Comparison of ENCODE assay signal across 14 cellular contexts in the genomic region with DNA sequence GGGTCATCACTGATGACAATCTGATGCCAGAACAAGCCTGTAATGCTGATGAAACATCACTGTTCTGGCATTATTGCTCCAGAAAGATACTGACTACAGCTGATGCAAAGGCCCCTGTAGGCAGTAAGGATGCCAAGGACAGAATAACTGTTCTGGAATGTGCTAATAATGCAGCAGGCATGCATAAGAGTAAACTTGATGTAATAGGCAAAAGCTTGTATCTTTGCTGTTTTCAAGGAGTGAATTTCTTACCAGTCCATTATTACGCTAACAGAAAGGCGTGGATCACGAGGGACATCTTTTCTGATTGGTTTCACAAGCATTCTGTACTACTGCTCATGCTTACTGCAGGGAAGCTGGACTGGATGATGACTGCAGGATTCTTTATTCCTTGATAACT. TPM values are rescaled to one million over a fixed set of nuclear protein-coding genes. Genes with fewer than 3 reads are reported as not detected.
DNase-seq lines count a peak whose midpoint lies in the region; ATAC-seq and TF ChIP-seq lines count a peak whose summit lies in the region.
"Had no signal": no experiment of that assay in that cellular context is flagged by ENCODE, and none has a peak within 500 bp of the region (broad histone marks: within the 10 kb centered on the region; RNA-seq: fewer than 3 reads in every experiment).

No MANE protein-coding gene starts in this region.

- no peaks in the 10 kb centered on the region for H3K27me3 Mint-ChIP-seq in GM23338 (ENCODE audit: insufficient read depth, low read depth, poor library complexity)

- no peak overlapping the region for H3K4me3 ChIP-seq in GM23338
- H3K4me3 ChIP-seq in adipocyte (ENCODE audit: low read length) = peak overlapping the region; percentile 35
- H3K4me3 ChIP-seq in skeletal muscle cell (ENCODE audit: low read depth, low read length) = no peak overlapping the region
- H3K4me3 ChIP-seq: upper lobe of left lung had no signal

- H3K4me3 Mint-ChIP-seq in GM23338 = no peak overlapping the region

- H4K20me1 ChIP-seq in GM23338 (replicated peaks; ENCODE audit: insufficient read depth) = peaks cover 11% of the 10 kb centered on the region; the same call in 1 of the 2 replicates

- H3K9me2 ChIP-seq in GM23338 (ENCODE audit: insufficient read depth) = no peaks in the 10 kb centered on the region

- H3K79me2 ChIP-seq in GM23338 (replicated peaks; ENCODE audit: insufficient read depth) = peaks cover 99% of the 10 kb centered on the region

- peaks cover 27% of the 10 kb centered on the region for H3K4me1 Mint-ChIP-seq in GM23338

- no peak overlapping the region for H3K4me2 ChIP-seq in GM23338

- peak overlapping the region; percentile 19; the same call in 1 of the 2 replicates for H3K27ac Mint-ChIP-seq in GM23338

- no peaks in the 10 kb centered on the region for H3K27me3 ChIP-seq in GM23338 (ENCODE audit: insufficient read depth)
- no peaks in the 10 kb centered on the region for H3K27me3 ChIP-seq in adipocyte (replicated peaks; ENCODE audit: control insufficient read depth, insufficient read depth, low read length)
- H3K27me3 ChIP-seq in foreskin keratinocyte = no peaks in the 10 kb centered on the region
- H3K27me3 ChIP-seq: upper lobe of left lung had no signal

- H3F3A ChIP-seq in GM23338 (replicated peaks; ENCODE audit: low read depth) = no peaks in the 10 kb centered on the region

- H2AFZ ChIP-seq in GM23338 = no peak overlapping the region

- H3K9ac ChIP-seq in adipocyte (ENCODE audit: low read length) = peak overlapping the region; percentile 30

- no peaks in the 10 kb centered on the region for H3K9me3 ChIP-seq in adipocyte (ENCODE audit: control insufficient read depth, low read length)
- H3K9me3 ChIP-seq: upper lobe of left lung had no signal

- ATAC-seq in GM23338 (no peak), foreskin keratinocyte (peak; percentile 89)

- no peak for TF ChIP-seq CTCF in GM23338 (conservative IDR thresholded peaks at IDR 0.05; ENCODE audit: low read depth in 2 of 2)
- TF ChIP-seq CTCF in foreskin keratinocyte (conservative IDR thresholded peaks at IDR 0.05) = no peak

- no peaks in the 10 kb centered on the region for H3K9me3 Mint-ChIP-seq in GM23338

- no peaks in the 10 kb centered on the region for H3K36me3 Mint-ChIP-seq in GM23338 (ENCODE audit: low read depth)

- H3K27ac ChIP-seq in GM23338 (ENCODE audit: low read depth) = no peak overlapping the region
- H3K27ac ChIP-seq in foreskin keratinocyte = no peak overlapping the region
- H3K27ac ChIP-seq: upper lobe of left lung, VCaP had no signal

- H3K36me3 ChIP-seq in GM23338 (ENCODE audit: insufficient read depth) = no peaks in the 10 kb centered on the region
- no peaks in the 10 kb centered on the region for H3K36me3 ChIP-seq in adipocyte (ENCODE audit: control insufficient read depth, insufficient read depth, low read length, severe bottlenecking)
- H3K36me3 ChIP-seq: upper lobe of left lung had no signal

- H3K4me1 ChIP-seq in GM23338 (ENCODE audit: insufficient read depth) (no peaks in the 10 kb centered on the region), adipocyte (ENCODE audit: control insufficient read depth, insufficient read depth, low read length) (peaks cover 13% of the 10 kb centered on the region), foreskin keratinocyte (peaks cover 11% of the 10 kb centered on the region)

- DNase-seq in GM23338 (ENCODE audit: low spot score) (no peak), adipocyte (ENCODE audit: low read depth) (peak; percentile 92), foreskin keratinocyte (peak; percentile 86 to 95), skeletal muscle cell (ENCODE audit: low read depth) (peak; percentile 91), HuH-7.5 (ENCODE audit: low spot score) (no peak), NCI-H510A treated with DMSO at 0.1 percent for 48 hours (lab: John Stamatoyannopoulos, UW) (no peak), NCI-H1930 (lab: John Stamatoyannopoulos, UW) (no peak)
- no peak for DNase-seq in stimulated activated CD4-positive, alpha-beta T cell treated with anti-CD3 and anti-CD28 coated beads, Interleukin-1b, Interleukin-23, amount 100 ng/mL, for 48 hours
- DNase-seq: DMS79 treated with DMSO at 0.1 percent for 48 hours; effector CD4-positive, alpha-beta T cell; islet precursor cell; occipital lobe; upper lobe of left lung had no signal

TF ChIP-seq in GM23338, 12 proteins besides CTCF, POLR2A, EP300 and RAD21 (continues in another document):
- TF ChIP-seq ZNF114 (CRISPR knock-in tag; IDR thresholded peaks at IDR 0.05) = no peak
- no peak for TF ChIP-seq NANOG (IDR thresholded peaks at IDR 0.05; ENCODE audit: borderline replicate concordance)
- TF ChIP-seq JUNB (IDR thresholded peaks at IDR 0.05; ENCODE audit: unreplicated experiment) = no peak
- no peak for TF ChIP-seq ZNF331 (CRISPR knock-in tag; IDR thresholded peaks at IDR 0.05; ENCODE audit: low read depth)
- TF ChIP-seq STAT1 (IDR thresholded peaks at IDR 0.05; ENCODE audit: unreplicated experiment) = no peak
- no peak for TF ChIP-seq EZH2 (IDR thresholded peaks at IDR 0.05; ENCODE audit: low read depth, unreplicated experiment)
- no peak for TF ChIP-seq EZH2phosphoT487 (IDR thresholded peaks at IDR 0.05; ENCODE audit: unreplicated experiment)
- TF ChIP-seq, protein P1, sequence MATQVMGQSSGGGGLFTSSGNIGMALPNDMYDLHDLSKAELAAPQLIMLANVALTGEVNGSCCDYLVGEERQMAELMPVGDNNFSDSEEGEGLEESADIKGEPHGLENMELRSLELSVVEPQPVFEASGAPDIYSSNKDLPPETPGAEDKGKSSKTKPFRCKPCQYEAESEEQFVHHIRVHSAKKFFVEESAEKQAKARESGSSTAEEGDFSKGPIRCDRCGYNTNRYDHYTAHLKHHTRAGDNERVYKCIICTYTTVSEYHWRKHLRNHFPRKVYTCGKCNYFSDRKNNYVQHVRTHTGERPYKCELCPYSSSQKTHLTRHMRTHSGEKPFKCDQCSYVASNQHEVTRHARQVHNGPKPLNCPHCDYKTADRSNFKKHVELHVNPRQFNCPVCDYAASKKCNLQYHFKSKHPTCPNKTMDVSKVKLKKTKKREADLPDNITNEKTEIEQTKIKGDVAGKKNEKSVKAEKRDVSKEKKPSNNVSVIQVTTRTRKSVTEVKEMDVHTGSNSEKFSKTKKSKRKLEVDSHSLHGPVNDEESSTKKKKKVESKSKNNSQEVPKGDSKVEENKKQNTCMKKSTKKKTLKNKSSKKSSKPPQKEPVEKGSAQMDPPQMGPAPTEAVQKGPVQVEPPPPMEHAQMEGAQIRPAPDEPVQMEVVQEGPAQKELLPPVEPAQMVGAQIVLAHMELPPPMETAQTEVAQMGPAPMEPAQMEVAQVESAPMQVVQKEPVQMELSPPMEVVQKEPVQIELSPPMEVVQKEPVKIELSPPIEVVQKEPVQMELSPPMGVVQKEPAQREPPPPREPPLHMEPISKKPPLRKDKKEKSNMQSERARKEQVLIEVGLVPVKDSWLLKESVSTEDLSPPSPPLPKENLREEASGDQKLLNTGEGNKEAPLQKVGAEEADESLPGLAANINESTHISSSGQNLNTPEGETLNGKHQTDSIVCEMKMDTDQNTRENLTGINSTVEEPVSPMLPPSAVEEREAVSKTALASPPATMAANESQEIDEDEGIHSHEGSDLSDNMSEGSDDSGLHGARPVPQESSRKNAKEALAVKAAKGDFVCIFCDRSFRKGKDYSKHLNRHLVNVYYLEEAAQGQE (IDR thresholded peaks at IDR 0.05; ENCODE audit: unreplicated experiment) = no peak
- TF ChIP-seq CREB1 (CRISPR knock-in tag; IDR thresholded peaks at IDR 0.05; ENCODE audit: low read depth) = no peak
- no peak for TF ChIP-seq POLR2AphosphoS5 (IDR thresholded peaks at IDR 0.05; ENCODE audit: low read depth)
- TF ChIP-seq, protein P2, sequence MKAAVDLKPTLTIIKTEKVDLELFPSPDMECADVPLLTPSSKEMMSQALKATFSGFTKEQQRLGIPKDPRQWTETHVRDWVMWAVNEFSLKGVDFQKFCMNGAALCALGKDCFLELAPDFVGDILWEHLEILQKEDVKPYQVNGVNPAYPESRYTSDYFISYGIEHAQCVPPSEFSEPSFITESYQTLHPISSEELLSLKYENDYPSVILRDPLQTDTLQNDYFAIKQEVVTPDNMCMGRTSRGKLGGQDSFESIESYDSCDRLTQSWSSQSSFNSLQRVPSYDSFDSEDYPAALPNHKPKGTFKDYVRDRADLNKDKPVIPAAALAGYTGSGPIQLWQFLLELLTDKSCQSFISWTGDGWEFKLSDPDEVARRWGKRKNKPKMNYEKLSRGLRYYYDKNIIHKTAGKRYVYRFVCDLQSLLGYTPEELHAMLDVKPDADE (IDR thresholded peaks at IDR 0.05) = no peak

RNA-seq across cellular contexts. Expression of a gene that starts 18.7 kb away (rescaled TPM):
- total RNA-seq in GM23338 (2014; rRNA removed; shearing (Covaris generic)) = 14.9 and 18.6 TPM in 2 replicates
- polyA plus RNA-seq in GM23338 (2016; fragmentation: Nextera tagmentation; extraction: Ambion mirVana) = 6.5 and 6.9 TPM in 2 replicates
- total RNA-seq in foreskin keratinocyte = 19.4 and 19.9 TPM in 2 replicates
- 1.8 and 2.4 TPM in 2 replicates for polyA plus RNA-seq in foreskin keratinocyte

Comparison
In these comparisons a context has a peak if more than half of its experiments do, and no peak if none do; other contexts are left out.
1. DNase-seq: peak in adipocyte (single experiment), foreskin keratinocyte (2 of 2) and skeletal muscle cell (single experiment); none in GM23338 (single experiment), HuH-7.5 (single experiment), NCI-H510A treated with DMSO at 0.1 percent for 48 hours (single experiment), stimulated activated CD4-positive, alpha-beta T cell treated with anti-CD3 and anti-CD28 coated beads, Interleukin-1b, Interleukin-23, amount 100 ng/mL, for 48 hours (single experiment) and NCI-H1930 (0 of 2).